25 cellular contexts compared by ENCODE assay signal in genomic region chr16:56969769-56970168, GRCh38. TPM values are rescaled to one million over a fixed set of nuclear protein-coding genes. Genes with fewer than 3 reads are reported as not detected.
DNase-seq lines count a peak whose midpoint lies in the region; ATAC-seq, FAIRE-seq and TF ChIP-seq lines count a peak whose summit lies in the region.
"Had no signal": no experiment of that assay in that cellular context is flagged by ENCODE, and none has a peak within 500 bp of the region (broad histone marks: within the 10 kb centered on the region; RNA-seq: fewer than 3 reads in every experiment).

No MANE protein-coding gene starts in this region.

- no peak overlapping the region for H2BK120ac ChIP-seq in neuronal stem cell (ENCODE audit: low read depth, low read length)

- no peak overlapping the region for H3K4me3 ChIP-seq in HepG2 (replicated peaks in 1 of 3; ENCODE audit: insufficient read depth in 1 of 3, low read depth in 2 of 3, low read length in 3 of 3)
- no peak overlapping the region for H3K4me3 ChIP-seq in right lobe of liver
- H3K4me3 ChIP-seq in neuronal stem cell (ENCODE audit: low read length in 2 of 2) = no peak overlapping the region
- H3K4me3 ChIP-seq: GM23338, HAP-1 had no signal

- TF ChIP-seq RAD21 in HepG2 (CRISPR knock-in tag; IDR thresholded peaks at IDR 0.05) = no peak

- no peaks in the 10 kb centered on the region for H3K9me3 Mint-ChIP-seq in activated B cell treated with CpG ODN at 0.5 μM for 24 hours
- H3K9me3 Mint-ChIP-seq: CD4-positive, alpha-beta memory T cell had no signal

- no CpG with 5 or more reads among the region's 7 CpGs for WGBS in HepG2 (ENCODE audit: low lambda C conversion rate)
- 100% methylated on average over 3 of the region's 7 CpGs for WGBS in right lobe of liver (ENCODE audit: insufficient coverage, low coverage, low lambda C conversion rate, missing lambda C conversion rate)
- WGBS in neuronal stem cell (ENCODE audit: extremely low coverage in 2 of 2, insufficient read length in 2 of 2, insufficient replicate concordance in 1 of 2), 2 donors = no CpG with 5 or more reads among the region's 7 CpGs

- no peak overlapping the region for H3K4me3 Mint-ChIP-seq in activated B cell treated with CpG ODN at 0.5 μM for 24 hours
- H3K4me3 Mint-ChIP-seq: CD4-positive, alpha-beta memory T cell; GM23338; HFFc6 had no signal

- in situ Hi-C loops in HepG2 (cut with HindIII; ENCODE audit: extremely low pct_ligation_motif_present, low pct_unique_long_range_greater_than_20kb) = no loop called here

- H3K36me3 ChIP-seq in HepG2 (replicated peaks in 1 of 2; ENCODE audit: control insufficient read depth in 1 of 2, insufficient read depth in 2 of 2, low read length in 2 of 2) (no peaks in the 10 kb centered on the region), right lobe of liver (no peaks in the 10 kb centered on the region), neuronal stem cell (replicated peaks in 1 of 2; ENCODE audit: control insufficient read depth in 2 of 2, insufficient read depth in 2 of 2, low read length in 2 of 2) (no peaks in the 10 kb centered on the region)
- H3K36me3 ChIP-seq: BE2C, HAP-1 had no signal

- H3K27ac Mint-ChIP-seq in activated B cell treated with CpG ODN at 0.5 μM for 24 hours = peak overlapping the region; percentile 3
- H3K27ac Mint-ChIP-seq: GM23338, HFFc6 had no signal

- H3K4me2 ChIP-seq in HepG2 (ENCODE audit: low read depth, low read length) = no peak overlapping the region
- H3K4me2 ChIP-seq in neuronal stem cell (ENCODE audit: insufficient read depth, low read length, poor library complexity, severe bottlenecking) = no peak overlapping the region
- H3K4me2 ChIP-seq: GM23338 had no signal

- peak overlapping the region; percentile 83 for H3K18ac ChIP-seq in neuronal stem cell (ENCODE audit: low read length)

- H3K27me3 ChIP-seq in HepG2 (ENCODE audit: control insufficient read depth in 1 of 2, insufficient read depth in 2 of 2, low read length in 2 of 2) (0 out of 5 replicates have a peak, but pooled peaks cover 0 to 1% of the 10 kb centered on the region in 2 experiments), right lobe of liver (no peaks in the 10 kb centered on the region), neuronal stem cell (ENCODE audit: control insufficient read depth in 3 of 3, insufficient read depth in 3 of 3, low read depth in 1 of 3, low read length in 3 of 3) (peaks cover 0 to 15% (median 0%) of the 10 kb centered on the region in 3 experiments)
- H3K27me3 ChIP-seq: BE2C had no signal

- peaks cover 66% of the 10 kb centered on the region for H3K4me1 Mint-ChIP-seq in activated B cell treated with CpG ODN at 0.5 μM for 24 hours
- H3K4me1 Mint-ChIP-seq: GM23338 had no signal

- no peak overlapping the region for H3K9ac ChIP-seq in HepG2 (ENCODE audit: insufficient read depth, low read depth, low read length)
- no peak overlapping the region for H3K9ac ChIP-seq in neuronal stem cell (ENCODE audit: low read depth, low read length, poor library complexity)

- H3K14ac ChIP-seq in neuronal stem cell (ENCODE audit: low read length) = no peak overlapping the region

- H3K9me3 ChIP-seq in HepG2 (ENCODE audit: low read length) (no peaks in the 10 kb centered on the region), right lobe of liver (no peaks in the 10 kb centered on the region), neuronal stem cell (replicated peaks in 1 of 2; ENCODE audit: control insufficient read depth in 2 of 2, insufficient read depth in 1 of 2, low read depth in 1 of 2, low read length in 2 of 2) (peaks cover 0 to 1% of the 10 kb centered on the region in 2 donors)
- H3K9me3 ChIP-seq: BE2C, HAP-1 had no signal

- BruUV-seq in HepG2 (replicated peaks; lab: Mats Ljungman, UMichigan) = no TSS peak

- H3K27me3 Mint-ChIP-seq in activated B cell treated with CpG ODN at 0.5 μM for 24 hours = no peaks in the 10 kb centered on the region
- H3K27me3 Mint-ChIP-seq: CD4-positive, alpha-beta memory T cell had no signal

- TF ChIP-seq EP300 in HepG2 (IDR thresholded peaks at IDR 0.05; ENCODE audit: low read depth in 2 of 2, low read length in 2 of 2) (no peak), HepG2 (CRISPR knock-in tag; IDR thresholded peaks at IDR 0.05; ENCODE audit: borderline replicate concordance) (no peak)

- H3K23ac ChIP-seq in neuronal stem cell (ENCODE audit: low read depth, low read length, poor library complexity) = peak overlapping the region; percentile 11

- H2AFZ ChIP-seq in HepG2 (ENCODE audit: low read length) (no peak overlapping the region), neuronal stem cell (ENCODE audit: low read length) (no peak overlapping the region)
- H2AFZ ChIP-seq: GM23338 had no signal

- H3K27ac ChIP-seq in HepG2 (ENCODE audit: extremely low read length, insufficient read depth, low read length) (no peak overlapping the region), right lobe of liver (no peak overlapping the region), neuronal stem cell (replicated peaks; ENCODE audit: low read length) (no peak overlapping the region)
- H3K27ac ChIP-seq: 22Rv1 had no signal

- no peak overlapping the region for H4K91ac ChIP-seq in neuronal stem cell (ENCODE audit: low read depth, low read length, poor library complexity)

- H3K79me1 ChIP-seq in neuronal stem cell (ENCODE audit: low read depth, low read length) = no peaks in the 10 kb centered on the region

- H2BK12ac ChIP-seq in neuronal stem cell (ENCODE audit: low read length) = no peak overlapping the region

- H3K4me1 ChIP-seq in HepG2 (ENCODE audit: insufficient read depth, low read length) (peaks cover 72% of the 10 kb centered on the region), right lobe of liver (peaks cover 0 to 28% (median 6%) of the 10 kb centered on the region in 4 donors), neuronal stem cell (ENCODE audit: control insufficient read depth in 2 of 2, insufficient read depth in 1 of 2, low read depth in 1 of 2, low read length in 2 of 2) (peaks cover 2 to 4% of the 10 kb centered on the region in 2 donors)
- H3K4me1 ChIP-seq: BE2C had no signal

- intact Hi-C loops in HepG2 (cut with micrococcal nuclease; ENCODE audit: unreplicated experiment) = no loop called here
- intact Hi-C loops in right lobe of liver (cut with DNase I) = no loop called here
- intact Hi-C loops in activated B cell treated with CpG ODN at 0.5 μM for 24 hours (cut with micrococcal nuclease) = loop anchor here (2.0 to 10.0 kb wide), 2 partner anchors 31 to 445 kb away; no protein-coding TSS in a partner anchor

- H2BK5ac ChIP-seq in neuronal stem cell (ENCODE audit: low read length) = no peak overlapping the region

- H4K8ac ChIP-seq in neuronal stem cell (ENCODE audit: low read depth, low read length) = no peak overlapping the region

- H3K79me2 ChIP-seq in HepG2 (ENCODE audit: insufficient read depth, low read length) = no peaks in the 10 kb centered on the region

- H2BK15ac ChIP-seq in neuronal stem cell (ENCODE audit: low read length) = peak overlapping the region; percentile 50

- H4K20me1 ChIP-seq in HepG2 (ENCODE audit: insufficient read depth, low read length) = no peaks in the 10 kb centered on the region

- no peaks in the 10 kb centered on the region for H3K36me3 Mint-ChIP-seq in activated B cell treated with CpG ODN at 0.5 μM for 24 hours (ENCODE audit: low read depth)
- H3K36me3 Mint-ChIP-seq: CD4-positive, alpha-beta memory T cell had no signal

- ATAC-seq in HepG2 (no peak), right lobe of liver (no peak), activated B cell treated with CpG ODN at 0.5 μM for 24 hours (ENCODE audit: low read depth) (no peak), GM19395 (IDR thresholded peaks at IDR 0.05; ENCODE audit: unreplicated experiment) (no peak)
- ATAC-seq: GM23338 had no signal

- no peak overlapping the region for H3K4ac ChIP-seq in neuronal stem cell (ENCODE audit: low read length)

- POLR2A ChIA-PET in HepG2 (lab: Yijun Ruan, JAX) (interaction anchor here (1.0 kb wide), 1 partner anchor 38 kb away, joined by 3 read pairs; no protein-coding TSS in a partner anchor), activated B cell treated with CpG ODN at 0.5 μM for 24 hours (lab: Charles Lee) (interaction anchor here (1.2 to 12.4 kb wide), 8 partner anchors 15 to 101 kb away, joined by 3 to 233 read pairs (median 18); partner anchors contain the start of gene NLRC5)

- TF ChIP-seq POLR2A in HepG2 (IDR thresholded peaks at IDR 0.05; ENCODE audit: insufficient read depth in 1 of 2, low read depth in 2 of 2, low read length in 2 of 2) (no peak), right lobe of liver (IDR thresholded peaks at IDR 0.05) (no peak)

- DNase-seq in HepG2 (ENCODE audit: low spot score) (no peak), right lobe of liver (no peak), activated B cell treated with CpG ODN at 0.5 μM for 24 hours (no peak), neuronal stem cell (ENCODE audit: low spot score) (no peak), HPDE6-E6E7 (ENCODE audit: extremely low spot score) (no peak), globus pallidus (ENCODE audit: low spot score) (no peak)
- DNase-seq in activated CD4-positive, alpha-beta T cell treated with anti-CD3 and anti-CD28 coated beads, Interleukin-2, amount 50 U/mL, for 1 hour = no peak
- DNase-seq: BE2C; C1 segment of cervical spinal cord; Calu3; CD4-positive, alpha-beta memory T cell; COR-L47; DMS53; DMS79 treated with DMSO at 0.1 percent for 48 hours; GF-D8; HFFc6 had no signal

- peak overlapping the region; percentile 54 for H2AK5ac ChIP-seq in neuronal stem cell (ENCODE audit: low read depth, low read length)

- TF ChIP-seq CTCF in HepG2 (CRISPR knock-in tag; IDR thresholded peaks at IDR 0.05) = no peak
- no peak for TF ChIP-seq CTCF in right lobe of liver (IDR thresholded peaks at IDR 0.05)
- no peak for TF ChIP-seq CTCF in activated B cell treated with CpG ODN at 0.5 μM for 24 hours (IDR thresholded peaks at IDR 0.05)

- FAIRE-seq in HepG2 (lab: Jason Lieb, UNC) = no peak
- FAIRE-seq: A204.1, GM18507 had no signal

- CTCF ChIA-PET in HepG2 (lab: Yijun Ruan, JAX; ENCODE audit: low intra/inter-chr PET ratio, low total read pairs) = no interaction called here
- CTCF ChIA-PET in activated B cell treated with CpG ODN at 0.5 μM for 24 hours (lab: Charles Lee) = interaction anchor here (1.3 to 3.1 kb wide), 5 partner anchors 19 to 115 kb away, joined by 4 to 20 read pairs (median 4); partner anchors contain the start of gene NLRC5

RNA-seq across cellular contexts. Expression of gene CETP, which starts 8.0 kb away (rescaled TPM):
- total RNA-seq in HepG2 (2016; rRNA removed; fragmentation: Illumina TruSeq; extraction: Trizol) (0.31 TPM in 1 of 2 replicates, not detected in the other), right lobe of liver (10 to 100 TPM in 1 of 6 experiments, 1 to 10 TPM in 4, under 1 TPM in 1; 0.62 to 11.8 (median 4.7) TPM), activated B cell treated with CpG ODN at 0.5 μM for 24 hours (1.0 and 1.4 TPM in 2 replicates)
- total RNA-seq in HepG2 (2016; cell fraction: cytosol; rRNA removed; fragmentation: Illumina TruSeq; extraction: Trizol; ENCODE audit: low read depth) = not detected in 2 replicates
- 0.17 TPM in 1 of 2 replicates, not detected in the other for total RNA-seq in HepG2 (2016; cell fraction: insoluble cytoplasmic fraction; rRNA removed; fragmentation: Illumina TruSeq; extraction: Trizol)
- total RNA-seq in HepG2 (2016; cell fraction: membrane; rRNA removed; fragmentation: Illumina TruSeq; extraction: Trizol) = 0.14 and 0.25 TPM in 2 replicates
- total RNA-seq in HepG2 (2016; cell fraction: nucleus; rRNA removed; fragmentation: Illumina TruSeq; extraction: Trizol) = 0.28 TPM in 2 replicates
- 9.8 and 15.7 TPM in 2 replicates for polyA plus RNA-seq in HepG2 (2011; rRNA removed)
- polyA plus RNA-seq in HepG2 (2011; cell fraction: cytosol; rRNA removed) = 7.5 and 11.8 TPM in 2 replicates
- polyA plus RNA-seq in HepG2 (2011; cell fraction: nucleus; rRNA removed) = 8.6 and 9.0 TPM in 2 replicates
- polyA plus RNA-seq in HepG2 (2012) = 1.5 and 3.1 TPM in 2 replicates
- 0.25 and 0.33 TPM in 2 replicates for polyA plus RNA-seq in HepG2 (2016; cell fraction: cytosol; fragmentation: Illumina TruSeq; extraction: Trizol; ENCODE audit: low read depth)
- polyA plus RNA-seq in HepG2 (2016; cell fraction: insoluble cytoplasmic fraction; fragmentation: Illumina TruSeq; extraction: Trizol; ENCODE audit: low read depth) = 0.32 and 0.36 TPM in 2 replicates
- 0.11 and 0.17 TPM in 2 replicates for polyA plus RNA-seq in HepG2 (2016; cell fraction: membrane; fragmentation: Illumina TruSeq; extraction: Trizol; ENCODE audit: low read depth)
- polyA plus RNA-seq in HepG2 (2016; cell fraction: nucleus; fragmentation: Illumina TruSeq; extraction: Trizol; ENCODE audit: insufficient read depth, low read depth) = 0.56 and 0.62 TPM in 2 replicates
- 0.07 and 7.1 TPM in 2 replicates for polyA minus RNA-seq in HepG2 (2011; rRNA and poly(A)+ RNA removed; ENCODE audit: low replicate concordance)
- polyA minus RNA-seq in HepG2 (2011; cell fraction: cytosol; rRNA and poly(A)+ RNA removed) = 2.1 and 4.2 TPM in 2 replicates
- polyA minus RNA-seq in HepG2 (2011; cell fraction: nucleus; rRNA and poly(A)+ RNA removed) = 1.5 and 2.5 TPM in 2 replicates
- polyA plus RNA-seq in neuronal stem cell (2013, experiment 1 of 2) = not detected
- not detected for polyA plus RNA-seq in neuronal stem cell (2013, experiment 2 of 2)
- total RNA-seq: Calu3; CD4-positive, alpha-beta memory T cell; Daoy; G401; GM23338; H4; HFFc6 had no signal
- polyA plus RNA-seq: GM23338 had no signal

RNA-seq across cellular contexts. Expression of gene NLRC5, which starts 19.6 kb away (rescaled TPM):
- 3.1 and 6.3 TPM in 2 replicates for total RNA-seq in HepG2 (2016; rRNA removed; fragmentation: Illumina TruSeq; extraction: Trizol)
- 1.8 and 4.8 TPM in 2 replicates for total RNA-seq in HepG2 (2016; cell fraction: cytosol; rRNA removed; fragmentation: Illumina TruSeq; extraction: Trizol; ENCODE audit: low read depth)
- total RNA-seq in HepG2 (2016; cell fraction: insoluble cytoplasmic fraction; rRNA removed; fragmentation: Illumina TruSeq; extraction: Trizol) = 3.7 and 4.8 TPM in 2 replicates
- total RNA-seq in HepG2 (2016; cell fraction: membrane; rRNA removed; fragmentation: Illumina TruSeq; extraction: Trizol) = 2.8 and 2.9 TPM in 2 replicates
- 12.6 and 13.0 TPM in 2 replicates for total RNA-seq in HepG2 (2016; cell fraction: nucleus; rRNA removed; fragmentation: Illumina TruSeq; extraction: Trizol)
- 12.7 and 15.7 TPM in 2 replicates for polyA plus RNA-seq in HepG2 (2011; rRNA removed)
- polyA plus RNA-seq in HepG2 (2011; cell fraction: cytosol; rRNA removed) = 4.5 and 4.8 TPM in 2 replicates
- 114 and 130 TPM in 2 replicates for polyA plus RNA-seq in HepG2 (2011; cell fraction: nucleus; rRNA removed)
- polyA plus RNA-seq in HepG2 (2012) = 3.8 and 11.3 TPM in 2 replicates
- polyA plus RNA-seq in HepG2 (2016; cell fraction: cytosol; fragmentation: Illumina TruSeq; extraction: Trizol; ENCODE audit: low read depth) = 0.85 and 0.96 TPM in 2 replicates
- polyA plus RNA-seq in HepG2 (2016; cell fraction: insoluble cytoplasmic fraction; fragmentation: Illumina TruSeq; extraction: Trizol; ENCODE audit: low read depth) = 3.1 and 3.4 TPM in 2 replicates
- 2.0 and 2.8 TPM in 2 replicates for polyA plus RNA-seq in HepG2 (2016; cell fraction: membrane; fragmentation: Illumina TruSeq; extraction: Trizol; ENCODE audit: low read depth)
- 16.8 and 24.4 TPM in 2 replicates for polyA plus RNA-seq in HepG2 (2016; cell fraction: nucleus; fragmentation: Illumina TruSeq; extraction: Trizol; ENCODE audit: insufficient read depth, low read depth)
- polyA minus RNA-seq in HepG2 (2011; rRNA and poly(A)+ RNA removed; ENCODE audit: low replicate concordance) = 21.4 and 102 TPM in 2 replicates
- 4.4 and 4.9 TPM in 2 replicates for polyA minus RNA-seq in HepG2 (2011; cell fraction: cytosol; rRNA and poly(A)+ RNA removed)
- polyA minus RNA-seq in HepG2 (2011; cell fraction: nucleus; rRNA and poly(A)+ RNA removed) = 33.9 and 46.2 TPM in 2 replicates
- 10 to 100 TPM in 5 of 6 experiments, 1 to 10 TPM in 1; 4.6 to 25.2 (median 13.3) TPM for total RNA-seq in right lobe of liver
- 296 and 372 TPM in 2 replicates for total RNA-seq in activated B cell treated with CpG ODN at 0.5 μM for 24 hours
- polyA plus RNA-seq in neuronal stem cell (2013, experiment 1 of 2) = 0.06 TPM
- 0.39 TPM for polyA plus RNA-seq in neuronal stem cell (2013, experiment 2 of 2)

RNA-seq across cellular contexts. Expression of gene HERPUD1, which starts 37.8 kb away (rescaled TPM):
- total RNA-seq in HepG2 (2016; rRNA removed; fragmentation: Illumina TruSeq; extraction: Trizol) (65.3 and 96.2 TPM in 2 replicates), right lobe of liver (100 to 1,000 TPM; 103 to 185 (median 133) TPM), activated B cell treated with CpG ODN at 0.5 μM for 24 hours (766 and 820 TPM in 2 replicates)
- 30.1 and 30.9 TPM in 2 replicates for total RNA-seq in HepG2 (2016; cell fraction: cytosol; rRNA removed; fragmentation: Illumina TruSeq; extraction: Trizol; ENCODE audit: low read depth)
- total RNA-seq in HepG2 (2016; cell fraction: insoluble cytoplasmic fraction; rRNA removed; fragmentation: Illumina TruSeq; extraction: Trizol) = 63.9 and 93.3 TPM in 2 replicates
- total RNA-seq in HepG2 (2016; cell fraction: membrane; rRNA removed; fragmentation: Illumina TruSeq; extraction: Trizol) = 64.8 and 86.4 TPM in 2 replicates
- total RNA-seq in HepG2 (2016; cell fraction: nucleus; rRNA removed; fragmentation: Illumina TruSeq; extraction: Trizol) = 133 and 155 TPM in 2 replicates
- polyA plus RNA-seq in HepG2 (2011; rRNA removed) = 311 and 323 TPM in 2 replicates
- polyA plus RNA-seq in HepG2 (2011; cell fraction: cytosol; rRNA removed) = 179 and 230 TPM in 2 replicates
- polyA plus RNA-seq in HepG2 (2011; cell fraction: nucleus; rRNA removed) = 192 and 208 TPM in 2 replicates
- polyA plus RNA-seq in HepG2 (2012) = 165 and 190 TPM in 2 replicates
- 33.0 and 44.6 TPM in 2 replicates for polyA plus RNA-seq in HepG2 (2016; cell fraction: cytosol; fragmentation: Illumina TruSeq; extraction: Trizol; ENCODE audit: low read depth)
- polyA plus RNA-seq in HepG2 (2016; cell fraction: insoluble cytoplasmic fraction; fragmentation: Illumina TruSeq; extraction: Trizol; ENCODE audit: low read depth) = 80.1 and 93.2 TPM in 2 replicates
- 58.1 and 78.2 TPM in 2 replicates for polyA plus RNA-seq in HepG2 (2016; cell fraction: membrane; fragmentation: Illumina TruSeq; extraction: Trizol; ENCODE audit: low read depth)
- 216 and 231 TPM in 2 replicates for polyA plus RNA-seq in HepG2 (2016; cell fraction: nucleus; fragmentation: Illumina TruSeq; extraction: Trizol; ENCODE audit: insufficient read depth, low read depth)
- 206 and 472 TPM in 2 replicates for polyA minus RNA-seq in HepG2 (2011; rRNA and poly(A)+ RNA removed; ENCODE audit: low replicate concordance)
- 126 and 139 TPM in 2 replicates for polyA minus RNA-seq in HepG2 (2011; cell fraction: cytosol; rRNA and poly(A)+ RNA removed)
- 287 and 365 TPM in 2 replicates for polyA minus RNA-seq in HepG2 (2011; cell fraction: nucleus; rRNA and poly(A)+ RNA removed)
- polyA plus RNA-seq in neuronal stem cell (2013, experiment 1 of 2) = 11.7 TPM
- polyA plus RNA-seq in neuronal stem cell (2013, experiment 2 of 2) = 12.1 TPM

Comparison
In these comparisons a context has a peak if more than half of its experiments do, and no peak if none do; other contexts are left out.
1. RNA of gene NLRC5, which starts 19.6 kb away (total RNA-seq): 296 to 372 TPM in activated B cell treated with CpG ODN at 0.5 μM for 24 hours; 4.6 to 25.2 TPM in right lobe of liver and 1.8 to 13.0 TPM in HepG2; every median in the first group is over 10 times any median in the second.